Comparison of ENCODE assay signal across 7 cellular contexts in genomic region chr4:105145059-105145912, GRCh38. TPM values are rescaled to one million over a fixed set of nuclear protein-coding genes. Genes with fewer than 3 reads are reported as not detected.
DNase-seq lines count a peak whose midpoint lies in the region; ATAC-seq, FAIRE-seq and TF ChIP-seq lines count a peak whose summit lies in the region.

No MANE protein-coding gene starts in this region.

- DNase-seq in HL-60 (ENCODE audit: low read depth in 1 of 2, low spot score in 1 of 2) (peak; percentile 62 to 90), islet precursor cell (no peak)
- peak in 1 of 2 donors; percentile 4 for DNase-seq in activated naive CD4-positive, alpha-beta T cell treated with anti-CD3 and anti-CD28 coated beads, Interleukin-2, amount 50 U/mL, for 72 hours (ENCODE audit: low spot score in 2 of 2)
- DNase-seq in NK-92 treated with Interleukin-12 subunit alpha and Interleukin-12 subunit beta, amount 100 ng/mL, for 24 hours (lab: John Stamatoyannopoulos, UW): no peak

- H3K4me3 ChIP-seq in HL-60 (replicated peaks; ENCODE audit: insufficient read depth, low read length) (peak overlapping the region; percentile 56), stomach smooth muscle (ENCODE audit: low read length in 2 of 2) (peak overlapping the region; percentile 82 to 97)

- no peak for TF ChIP-seq CTCF in HL-60 (IDR thresholded peaks at IDR 0.05; ENCODE audit: insufficient read depth, low read length)

- no peaks in the 10 kb centered on the region for H3K9me3 Mint-ChIP-seq in activated naive CD4-positive, alpha-beta T cell treated with anti-CD3 and anti-CD28 coated beads, Interleukin-2, amount 50 U/mL, for 72 hours

- H3K36me3 ChIP-seq in stomach smooth muscle (ENCODE audit: control insufficient read depth in 2 of 2, insufficient read depth in 2 of 2, low read length in 2 of 2): no peaks in the 10 kb centered on the region

- H3K27me3 ChIP-seq in HL-60 (ENCODE audit: insufficient read depth, poor library complexity, severe bottlenecking) (no peaks in the 10 kb centered on the region), stomach smooth muscle (ENCODE audit: control insufficient read depth in 1 of 2, insufficient read depth in 2 of 2, low read length in 2 of 2) (no peaks in the 10 kb centered on the region)

- peak overlapping the region; percentile 37 to 69 for H3K9ac ChIP-seq in stomach smooth muscle (ENCODE audit: low read length in 2 of 2)

- H3K27ac ChIP-seq in HL-60 (replicated peaks): peak overlapping the region; percentile 99
- H3K27ac ChIP-seq in stomach smooth muscle (ENCODE audit: low read length): no peak overlapping the region

- H3K27ac Mint-ChIP-seq in activated naive CD4-positive, alpha-beta T cell treated with anti-CD3 and anti-CD28 coated beads, Interleukin-2, amount 50 U/mL, for 72 hours: peak overlapping the region; percentile 99 to 100

- peaks cover 24 to 27% of the 10 kb centered on the region in 2 donors for H3K36me3 Mint-ChIP-seq in activated naive CD4-positive, alpha-beta T cell treated with anti-CD3 and anti-CD28 coated beads, Interleukin-2, amount 50 U/mL, for 72 hours

- H3K9me3 ChIP-seq in stomach smooth muscle (ENCODE audit: control insufficient read depth in 2 of 2, low read length in 2 of 2): no peaks in the 10 kb centered on the region

- peaks cover 7% of the 10 kb centered on the region for H3K4me1 ChIP-seq in stomach smooth muscle (ENCODE audit: control insufficient read depth, insufficient read depth, low read length)

- peak; percentile 23 for ATAC-seq in GM18861 (IDR thresholded peaks at IDR 0.05; ENCODE audit: unreplicated experiment)
- ATAC-seq in activated naive CD4-positive, alpha-beta T cell treated with anti-CD3 and anti-CD28 coated beads, Interleukin-2, amount 50 U/mL, for 72 hours: peak; percentile 7 to 22

- peak; percentile 41 for FAIRE-seq in islet of Langerhans (lab: Jason Lieb, UNC)

RNA-seq across cellular contexts. Expression of gene TET2, which starts 1.4 kb away (rescaled TPM):
- total RNA-seq in activated naive CD4-positive, alpha-beta T cell treated with anti-CD3 and anti-CD28 coated beads, Interleukin-2, amount 50 U/mL, for 72 hours: 10 to 100 TPM; 41.5 to 46.8 TPM

Comparison
In these comparisons a context has a peak if more than half of its experiments do, and no peak if none do; other contexts are left out.
1. DNase-seq: peak in HL-60 (2 of 2); none in NK-92 treated with Interleukin-12 subunit alpha and Interleukin-12 subunit beta, amount 100 ng/mL, for 24 hours (single experiment) and islet precursor cell (single experiment).